Comparison of ENCODE assay signal across 1 cellular context in genomic region chr5:172065431-172066065, GRCh38.
TF ChIP-seq lines count a peak whose summit lies in the region.

No MANE protein-coding gene starts in this region.

TF ChIP-seq in K562, 482 proteins besides CTCF, POLR2A, EP300 and RAD21:
- TF ChIP-seq GABPB1 (CRISPR knock-in tag; IDR thresholded peaks at IDR 0.05) (no peak), PCBP2 (IDR thresholded peaks at IDR 0.05; ENCODE audit: low read depth, low read length, poor library complexity, severe bottlenecking) (no peak), USF2 (CRISPR knock-in tag; IDR thresholded peaks at IDR 0.05) (peak; percentile 27), XRCC4 (IDR thresholded peaks at IDR 0.05; ENCODE audit: extremely low read depth, insufficient read depth, insufficient read length) (no peak), MLLT1 (IDR thresholded peaks at IDR 0.05) (no peak), HDGF (IDR thresholded peaks at IDR 0.05) (no peak), ZNF76 (CRISPR knock-in tag; IDR thresholded peaks at IDR 0.05; ENCODE audit: borderline replicate concordance) (no peak), TFE3 (CRISPR knock-in tag; IDR thresholded peaks at IDR 0.05) (peak; percentile 27)
TF ChIP-seq in K562: peak in this region for 2.
